In genomic region chr12:90712671-90713070, GRCh38 we compare ENCODE assay signal across 26 cellular contexts.
DNase-seq lines count a peak whose midpoint lies in the region; ATAC-seq and TF ChIP-seq lines count a peak whose summit lies in the region.
"Had no signal": no experiment of that assay in that cellular context is flagged by ENCODE, and none has a peak within 500 bp of the region (broad histone marks: within the 10 kb centered on the region; RNA-seq: fewer than 3 reads in every experiment).

No MANE protein-coding gene starts in this region.

- H3K9me3 ChIP-seq in left lung, result no peaks in the 10 kb centered on the region
- H3K9me3 ChIP-seq: testis had no signal

- no peak overlapping the region for H3K27ac ChIP-seq in left lung
- H3K27ac ChIP-seq: dorsolateral prefrontal cortex, epithelial cell of prostate, parathyroid adenoma, testis had no signal

- H3K4me3 ChIP-seq in left lung, result no peak overlapping the region
- H3K4me3 ChIP-seq: dorsolateral prefrontal cortex, testis had no signal

- no peaks in the 10 kb centered on the region for H3K36me3 ChIP-seq in left lung

- intact Hi-C loops in left lung (cut with DNase I), result no loop called here

- no peaks in the 10 kb centered on the region for H3K4me1 ChIP-seq in left lung
- H3K4me1 ChIP-seq: parathyroid adenoma, testis had no signal

- peak; percentile 6 for DNase-seq in AG08395 (ENCODE audit: low spot score)
- DNase-seq in H4 (ENCODE audit: low spot score), result peak; percentile 22
- DNase-seq in astrocyte of the hippocampus (ENCODE audit: low read depth, low spot score), result peak; percentile 42
- no peak for DNase-seq in left lung
- no peak for DNase-seq in SIG-M5 (lab: John Stamatoyannopoulos, UW)
- no peak for DNase-seq in kidney glomerular epithelial cell (lab: John Stamatoyannopoulos, UW)
- DNase-seq in HCEC 1CT, result no peak
- DNase-seq in iPS-NIHi7 (ENCODE audit: extremely low spot score), result no peak
- DNase-seq: activated CD4-positive, alpha-beta T cell treated with anti-CD3 and anti-CD28 coated beads, Interleukin-2, amount 10 ng/mL, durations not matched to agents 7 days and 5 days; activated CD8-positive, alpha-beta memory T cell treated with anti-CD3 and anti-CD28 coated beads, Interleukin-2, amount 50 U/mL, for 48 hours; activated effector memory CD4-positive, alpha-beta T cell treated with anti-CD3 and anti-CD28 coated beads, Interleukin-2, amount 50 U/mL, for 16 hours; CD4-positive, alpha-beta memory T cell; DMS79; dorsolateral prefrontal cortex; hypothalamus; kidney; natural killer cell; NCI-H1417; NCI-H524; SHP77; stimulated activated CD4-positive, alpha-beta T cell treated with anti-CD3 and anti-CD28 coated beads, Interleukin-1b, Interleukin-23, amount 100 ng/mL, for 48 hours; stimulated activated naive B cell treated with anti-CD40 and anti-IgM and Interleukin-4, amounts not matched to agents 10 μg/mL and 1 μg/mL and 100 μg/mL, for 72 hours; T-helper 1 cell; testis had no signal

- TF ChIP-seq CTCF in left lung (IDR thresholded peaks at IDR 0.05), result no peak

- no peaks in the 10 kb centered on the region for H3K27me3 ChIP-seq in left lung
- H3K27me3 ChIP-seq: dorsolateral prefrontal cortex, testis had no signal

- peak; percentile 65 for ATAC-seq in left lung
- ATAC-seq: natural killer cell; stimulated activated naive B cell treated with anti-CD40 and anti-IgM and Interleukin-4, amounts not matched to agents 10 μg/mL and 1 μg/mL and 100 μg/mL, for 72 hours had no signal

Comparison
In these comparisons a context has a peak if more than half of its experiments do, and no peak if none do; other contexts are left out.
1. DNase-seq: peak in AG08395 (single experiment), H4 (single experiment) and astrocyte of the hippocampus (single experiment); none in left lung (0 of 2), SIG-M5 (single experiment), kidney glomerular epithelial cell (single experiment), HCEC 1CT (single experiment) and iPS-NIHi7 (single experiment).